ENCODE assay signal across 1 cellular context in the genomic region with DNA sequence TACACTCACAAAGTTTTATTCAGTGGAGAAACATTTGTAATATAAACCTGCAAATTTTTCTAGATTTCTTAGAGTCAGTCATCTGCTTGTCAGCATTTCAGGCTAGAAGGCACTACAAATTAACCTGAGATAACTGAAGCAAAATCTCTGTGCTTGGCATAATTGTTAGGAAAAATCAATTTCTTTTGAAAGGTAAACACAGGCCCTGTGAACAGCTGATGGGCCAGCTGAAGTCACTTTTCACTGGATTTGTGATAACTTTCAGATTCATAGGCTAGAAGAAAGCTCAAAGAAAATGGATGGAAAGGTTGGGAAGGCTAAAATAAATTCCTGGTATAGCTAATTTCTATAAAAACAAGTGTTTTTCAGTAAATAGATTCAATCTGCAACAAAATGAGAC.
A peak's percentile ranks its signal among the peaks of the same experiment; 100 is the strongest.
TF ChIP-seq lines count a peak whose summit lies in the region.

No MANE protein-coding gene starts in this region.

TF ChIP-seq in HepG2, 621 proteins besides CTCF, POLR2A, EP300 and RAD21 (continues in another document):
- TF ChIP-seq BCL6 (CRISPR knock-in tag; IDR thresholded peaks at IDR 0.05), result peak; percentile 96
- no peak for TF ChIP-seq ZNF562 (CRISPR knock-in tag; IDR thresholded peaks at IDR 0.05; ENCODE audit: borderline replicate concordance)
- peak; percentile 37; the same call in 1 of the 2 replicates for TF ChIP-seq SOX5 (CRISPR knock-in tag; IDR thresholded peaks at IDR 0.05; ENCODE audit: borderline replicate concordance)
- no peak for TF ChIP-seq ETV6 (CRISPR knock-in tag; conservative IDR thresholded peaks at IDR 0.05)
- no peak for TF ChIP-seq ZNF383 (CRISPR knock-in tag; IDR thresholded peaks at IDR 0.05; ENCODE audit: borderline replicate concordance)
- no peak for TF ChIP-seq ZNF138 (CRISPR knock-in tag; IDR thresholded peaks at IDR 0.05; ENCODE audit: low read depth)
- TF ChIP-seq HOXA9 (CRISPR knock-in tag; IDR thresholded peaks at IDR 0.05; ENCODE audit: borderline replicate concordance), result no peak
- peak; percentile 17; the same call in 1 of the 2 replicates for TF ChIP-seq FOXO1 (CRISPR knock-in tag; IDR thresholded peaks at IDR 0.05)
- TF ChIP-seq AKAP8 (CRISPR knock-in tag; IDR thresholded peaks at IDR 0.05), result no peak
- no peak for TF ChIP-seq ZNF317 (CRISPR knock-in tag; IDR thresholded peaks at IDR 0.05)
- TF ChIP-seq ZNF780A (CRISPR knock-in tag; IDR thresholded peaks at IDR 0.05), result no peak
- TF ChIP-seq ZSCAN29 (CRISPR knock-in tag; conservative IDR thresholded peaks at IDR 0.05), result no peak
- no peak for TF ChIP-seq SALL2 (CRISPR knock-in tag; IDR thresholded peaks at IDR 0.05)
- no peak; the same call in 1 of the 2 replicates for TF ChIP-seq ZNF292 (CRISPR knock-in tag; IDR thresholded peaks at IDR 0.05; ENCODE audit: borderline replicate concordance, low read depth)
- no peak for TF ChIP-seq MAFG (CRISPR knock-in tag; IDR thresholded peaks at IDR 0.05)
- TF ChIP-seq, protein P1, sequence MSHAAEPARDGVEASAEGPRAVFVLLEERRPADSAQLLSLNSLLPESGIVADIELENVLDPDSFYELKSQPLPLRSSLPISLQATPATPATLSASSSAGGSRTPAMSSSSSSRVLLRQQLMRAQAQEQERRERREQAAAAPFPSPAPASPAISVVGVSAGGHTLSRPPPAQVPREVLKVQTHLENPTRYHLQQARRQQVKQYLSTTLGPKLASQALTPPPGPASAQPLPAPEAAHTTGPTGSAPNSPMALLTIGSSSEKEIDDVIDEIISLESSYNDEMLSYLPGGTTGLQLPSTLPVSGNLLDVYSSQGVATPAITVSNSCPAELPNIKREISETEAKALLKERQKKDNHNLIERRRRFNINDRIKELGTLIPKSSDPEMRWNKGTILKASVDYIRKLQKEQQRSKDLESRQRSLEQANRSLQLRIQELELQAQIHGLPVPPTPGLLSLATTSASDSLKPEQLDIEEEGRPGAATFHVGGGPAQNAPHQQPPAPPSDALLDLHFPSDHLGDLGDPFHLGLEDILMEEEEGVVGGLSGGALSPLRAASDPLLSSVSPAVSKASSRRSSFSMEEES (CRISPR knock-in tag; IDR thresholded peaks at IDR 0.05), result peak; percentile 47; the same call in 1 of the 2 replicates
- peak; percentile 50; the same call in 1 of the 2 replicates for TF ChIP-seq HMG20A (CRISPR knock-in tag; IDR thresholded peaks at IDR 0.05; ENCODE audit: borderline replicate concordance)
- TF ChIP-seq, protein P2, sequence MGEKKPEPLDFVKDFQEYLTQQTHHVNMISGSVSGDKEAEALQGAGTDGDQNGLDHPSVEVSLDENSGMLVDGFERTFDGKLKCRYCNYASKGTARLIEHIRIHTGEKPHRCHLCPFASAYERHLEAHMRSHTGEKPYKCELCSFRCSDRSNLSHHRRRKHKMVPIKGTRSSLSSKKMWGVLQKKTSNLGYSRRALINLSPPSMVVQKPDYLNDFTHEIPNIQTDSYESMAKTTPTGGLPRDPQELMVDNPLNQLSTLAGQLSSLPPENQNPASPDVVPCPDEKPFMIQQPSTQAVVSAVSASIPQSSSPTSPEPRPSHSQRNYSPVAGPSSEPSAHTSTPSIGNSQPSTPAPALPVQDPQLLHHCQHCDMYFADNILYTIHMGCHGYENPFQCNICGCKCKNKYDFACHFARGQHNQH (CRISPR knock-in tag; IDR thresholded peaks at IDR 0.05), result no peak
- TF ChIP-seq ZNF20 (CRISPR knock-in tag; IDR thresholded peaks at IDR 0.05), result no peak
- 0 out of 2 replicates have a peak, but pooled peaks have one; percentile 25 for TF ChIP-seq ZKSCAN8 (CRISPR knock-in tag; IDR thresholded peaks at IDR 0.05; ENCODE audit: borderline replicate concordance)
- TF ChIP-seq SRSF1 (optimal IDR thresholded peaks at IDR 0.05; ENCODE audit: low read depth, low read length), result no peak
- no peak for TF ChIP-seq ZNF543 (CRISPR knock-in tag; IDR thresholded peaks at IDR 0.05)
- no peak for TF ChIP-seq MAZ (IDR thresholded peaks at IDR 0.05; ENCODE audit: borderline replicate concordance, low read depth, low read length)
- no peak for TF ChIP-seq MAZ (CRISPR knock-in tag; IDR thresholded peaks at IDR 0.05; ENCODE audit: low read depth)
- TF ChIP-seq GLI4 (CRISPR knock-in tag; IDR thresholded peaks at IDR 0.05; ENCODE audit: borderline replicate concordance), result no peak
- 0 out of 2 replicates have a peak, but pooled peaks have one; percentile 25 for TF ChIP-seq GFI1 (CRISPR knock-in tag; IDR thresholded peaks at IDR 0.05; ENCODE audit: borderline replicate concordance)
- no peak for TF ChIP-seq IKZF4 (CRISPR knock-in tag; IDR thresholded peaks at IDR 0.05; ENCODE audit: borderline replicate concordance, low read depth, not compliant biosample characterization)
- TF ChIP-seq SNAPC2 (CRISPR knock-in tag; IDR thresholded peaks at IDR 0.05), result no peak
- TF ChIP-seq, protein P3, sequence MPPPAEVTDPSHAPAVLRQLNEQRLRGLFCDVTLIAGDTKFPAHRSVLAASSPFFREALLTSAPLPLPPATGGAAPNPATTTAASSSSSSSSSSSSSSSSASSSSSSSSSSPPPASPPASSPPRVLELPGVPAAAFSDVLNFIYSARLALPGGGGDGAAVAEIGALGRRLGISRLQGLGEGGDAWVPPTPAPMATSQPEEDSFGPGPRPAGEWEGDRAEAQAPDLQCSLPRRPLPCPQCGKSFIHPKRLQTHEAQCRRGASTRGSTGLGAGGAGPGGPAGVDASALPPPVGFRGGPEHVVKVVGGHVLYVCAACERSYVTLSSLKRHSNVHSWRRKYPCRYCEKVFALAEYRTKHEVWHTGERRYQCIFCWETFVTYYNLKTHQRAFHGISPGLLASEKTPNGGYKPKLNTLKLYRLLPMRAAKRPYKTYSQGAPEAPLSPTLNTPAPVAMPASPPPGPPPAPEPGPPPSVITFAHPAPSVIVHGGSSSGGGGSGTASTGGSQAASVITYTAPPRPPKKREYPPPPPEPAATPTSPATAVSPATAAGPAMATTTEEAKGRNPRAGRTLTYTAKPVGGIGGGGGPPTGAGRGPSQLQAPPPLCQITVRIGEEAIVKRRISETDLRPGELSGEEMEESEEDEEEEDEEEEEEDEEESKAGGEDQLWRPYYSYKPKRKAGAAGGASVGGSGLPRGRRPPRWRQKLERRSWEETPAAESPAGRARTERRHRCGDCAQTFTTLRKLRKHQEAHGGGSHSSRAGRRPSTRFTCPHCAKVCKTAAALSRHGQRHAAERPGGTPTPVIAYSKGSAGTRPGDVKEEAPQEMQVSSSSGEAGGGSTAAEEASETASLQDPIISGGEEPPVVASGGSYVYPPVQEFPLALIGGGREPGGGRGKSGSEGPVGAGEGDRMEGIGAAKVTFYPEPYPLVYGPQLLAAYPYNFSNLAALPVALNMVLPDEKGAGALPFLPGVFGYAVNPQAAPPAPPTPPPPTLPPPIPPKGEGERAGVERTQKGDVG (CRISPR knock-in tag; IDR thresholded peaks at IDR 0.05; ENCODE audit: borderline replicate concordance), result no peak
- TF ChIP-seq ARNTL (CRISPR knock-in tag; IDR thresholded peaks at IDR 0.05), result 0 out of 2 replicates have a peak, but pooled peaks have one; percentile 24
- no peak for TF ChIP-seq ARNT2 (CRISPR knock-in tag; IDR thresholded peaks at IDR 0.05; ENCODE audit: low read depth)
- no peak for TF ChIP-seq SIX1 (CRISPR knock-in tag; IDR thresholded peaks at IDR 0.05; ENCODE audit: borderline replicate concordance)
- TF ChIP-seq SOX13 (IDR thresholded peaks at IDR 0.05), result no peak
- TF ChIP-seq SOX13 (CRISPR knock-in tag; conservative IDR thresholded peaks at IDR 0.05 in 1 of 2, IDR thresholded peaks at IDR 0.05 in 1 of 2), result peak in 1 of 2 experiments; percentile 42; a peak in 1 of 4 replicates
- TF ChIP-seq FOXA1 (IDR thresholded peaks at IDR 0.05), result no peak
- peak; percentile 61 for TF ChIP-seq FOXA1 (CRISPR knock-in tag; IDR thresholded peaks at IDR 0.05)
- TF ChIP-seq, protein P4, sequence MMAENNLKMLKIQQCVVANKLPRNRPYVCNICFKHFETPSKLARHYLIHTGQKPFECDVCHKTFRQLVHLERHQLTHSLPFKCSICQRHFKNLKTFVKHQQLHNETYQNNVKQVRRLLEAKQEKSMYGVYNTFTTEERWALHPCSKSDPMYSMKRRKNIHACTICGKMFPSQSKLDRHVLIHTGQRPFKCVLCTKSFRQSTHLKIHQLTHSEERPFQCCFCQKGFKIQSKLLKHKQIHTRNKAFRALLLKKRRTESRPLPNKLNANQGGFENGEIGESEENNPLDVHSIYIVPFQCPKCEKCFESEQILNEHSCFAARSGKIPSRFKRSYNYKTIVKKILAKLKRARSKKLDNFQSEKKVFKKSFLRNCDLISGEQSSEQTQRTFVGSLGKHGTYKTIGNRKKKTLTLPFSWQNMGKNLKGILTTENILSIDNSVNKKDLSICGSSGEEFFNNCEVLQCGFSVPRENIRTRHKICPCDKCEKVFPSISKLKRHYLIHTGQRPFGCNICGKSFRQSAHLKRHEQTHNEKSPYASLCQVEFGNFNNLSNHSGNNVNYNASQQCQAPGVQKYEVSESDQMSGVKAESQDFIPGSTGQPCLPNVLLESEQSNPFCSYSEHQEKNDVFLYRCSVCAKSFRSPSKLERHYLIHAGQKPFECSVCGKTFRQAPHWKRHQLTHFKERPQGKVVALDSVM (CRISPR knock-in tag; IDR thresholded peaks at IDR 0.05), result no peak
- TF ChIP-seq TCF7 (IDR thresholded peaks at IDR 0.05; ENCODE audit: low read depth), result peak; percentile 24; the same call in 1 of the 2 replicates
- TF ChIP-seq ZNF354B (CRISPR knock-in tag; IDR thresholded peaks at IDR 0.05), result no peak
- TF ChIP-seq, protein P5, sequence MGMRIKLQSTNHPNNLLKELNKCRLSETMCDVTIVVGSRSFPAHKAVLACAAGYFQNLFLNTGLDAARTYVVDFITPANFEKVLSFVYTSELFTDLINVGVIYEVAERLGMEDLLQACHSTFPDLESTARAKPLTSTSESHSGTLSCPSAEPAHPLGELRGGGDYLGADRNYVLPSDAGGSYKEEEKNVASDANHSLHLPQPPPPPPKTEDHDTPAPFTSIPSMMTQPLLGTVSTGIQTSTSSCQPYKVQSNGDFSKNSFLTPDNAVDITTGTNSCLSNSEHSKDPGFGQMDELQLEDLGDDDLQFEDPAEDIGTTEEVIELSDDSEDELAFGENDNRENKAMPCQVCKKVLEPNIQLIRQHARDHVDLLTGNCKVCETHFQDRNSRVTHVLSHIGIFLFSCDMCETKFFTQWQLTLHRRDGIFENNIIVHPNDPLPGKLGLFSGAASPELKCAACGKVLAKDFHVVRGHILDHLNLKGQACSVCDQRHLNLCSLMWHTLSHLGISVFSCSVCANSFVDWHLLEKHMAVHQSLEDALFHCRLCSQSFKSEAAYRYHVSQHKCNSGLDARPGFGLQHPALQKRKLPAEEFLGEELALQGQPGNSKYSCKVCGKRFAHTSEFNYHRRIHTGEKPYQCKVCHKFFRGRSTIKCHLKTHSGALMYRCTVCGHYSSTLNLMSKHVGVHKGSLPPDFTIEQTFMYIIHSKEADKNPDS (CRISPR knock-in tag; IDR thresholded peaks at IDR 0.05), result no peak
- TF ChIP-seq, protein P6, sequence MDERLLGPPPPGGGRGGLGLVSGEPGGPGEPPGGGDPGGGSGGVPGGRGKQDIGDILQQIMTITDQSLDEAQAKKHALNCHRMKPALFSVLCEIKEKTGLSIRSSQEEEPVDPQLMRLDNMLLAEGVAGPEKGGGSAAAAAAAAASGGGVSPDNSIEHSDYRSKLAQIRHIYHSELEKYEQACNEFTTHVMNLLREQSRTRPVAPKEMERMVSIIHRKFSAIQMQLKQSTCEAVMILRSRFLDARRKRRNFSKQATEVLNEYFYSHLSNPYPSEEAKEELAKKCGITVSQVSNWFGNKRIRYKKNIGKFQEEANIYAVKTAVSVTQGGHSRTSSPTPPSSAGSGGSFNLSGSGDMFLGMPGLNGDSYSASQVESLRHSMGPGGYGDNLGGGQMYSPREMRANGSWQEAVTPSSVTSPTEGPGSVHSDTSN (CRISPR knock-in tag; IDR thresholded peaks at IDR 0.05), result no peak
- TF ChIP-seq, protein P7, sequence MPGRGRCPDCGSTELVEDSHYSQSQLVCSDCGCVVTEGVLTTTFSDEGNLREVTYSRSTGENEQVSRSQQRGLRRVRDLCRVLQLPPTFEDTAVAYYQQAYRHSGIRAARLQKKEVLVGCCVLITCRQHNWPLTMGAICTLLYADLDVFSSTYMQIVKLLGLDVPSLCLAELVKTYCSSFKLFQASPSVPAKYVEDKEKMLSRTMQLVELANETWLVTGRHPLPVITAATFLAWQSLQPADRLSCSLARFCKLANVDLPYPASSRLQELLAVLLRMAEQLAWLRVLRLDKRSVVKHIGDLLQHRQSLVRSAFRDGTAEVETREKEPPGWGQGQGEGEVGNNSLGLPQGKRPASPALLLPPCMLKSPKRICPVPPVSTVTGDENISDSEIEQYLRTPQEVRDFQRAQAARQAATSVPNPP (CRISPR knock-in tag; IDR thresholded peaks at IDR 0.05), result no peak
- TF ChIP-seq FOSL2 (CRISPR knock-in tag; IDR thresholded peaks at IDR 0.05), result peak; percentile 55
- TF ChIP-seq MIER3 (CRISPR knock-in tag; IDR thresholded peaks at IDR 0.05; ENCODE audit: borderline replicate concordance), result no peak; the same call in 1 of the 2 replicates
- TF ChIP-seq FOXP1 (IDR thresholded peaks at IDR 0.05), result no peak
- peak; percentile 59 for TF ChIP-seq FOXP1 (CRISPR knock-in tag; IDR thresholded peaks at IDR 0.05)
- TF ChIP-seq ZSCAN30 (CRISPR knock-in tag; IDR thresholded peaks at IDR 0.05), result no peak
- peak; percentile 43 for TF ChIP-seq MAFF (IDR thresholded peaks at IDR 0.05; ENCODE audit: low read depth, low read length)
- TF ChIP-seq, protein P8, sequence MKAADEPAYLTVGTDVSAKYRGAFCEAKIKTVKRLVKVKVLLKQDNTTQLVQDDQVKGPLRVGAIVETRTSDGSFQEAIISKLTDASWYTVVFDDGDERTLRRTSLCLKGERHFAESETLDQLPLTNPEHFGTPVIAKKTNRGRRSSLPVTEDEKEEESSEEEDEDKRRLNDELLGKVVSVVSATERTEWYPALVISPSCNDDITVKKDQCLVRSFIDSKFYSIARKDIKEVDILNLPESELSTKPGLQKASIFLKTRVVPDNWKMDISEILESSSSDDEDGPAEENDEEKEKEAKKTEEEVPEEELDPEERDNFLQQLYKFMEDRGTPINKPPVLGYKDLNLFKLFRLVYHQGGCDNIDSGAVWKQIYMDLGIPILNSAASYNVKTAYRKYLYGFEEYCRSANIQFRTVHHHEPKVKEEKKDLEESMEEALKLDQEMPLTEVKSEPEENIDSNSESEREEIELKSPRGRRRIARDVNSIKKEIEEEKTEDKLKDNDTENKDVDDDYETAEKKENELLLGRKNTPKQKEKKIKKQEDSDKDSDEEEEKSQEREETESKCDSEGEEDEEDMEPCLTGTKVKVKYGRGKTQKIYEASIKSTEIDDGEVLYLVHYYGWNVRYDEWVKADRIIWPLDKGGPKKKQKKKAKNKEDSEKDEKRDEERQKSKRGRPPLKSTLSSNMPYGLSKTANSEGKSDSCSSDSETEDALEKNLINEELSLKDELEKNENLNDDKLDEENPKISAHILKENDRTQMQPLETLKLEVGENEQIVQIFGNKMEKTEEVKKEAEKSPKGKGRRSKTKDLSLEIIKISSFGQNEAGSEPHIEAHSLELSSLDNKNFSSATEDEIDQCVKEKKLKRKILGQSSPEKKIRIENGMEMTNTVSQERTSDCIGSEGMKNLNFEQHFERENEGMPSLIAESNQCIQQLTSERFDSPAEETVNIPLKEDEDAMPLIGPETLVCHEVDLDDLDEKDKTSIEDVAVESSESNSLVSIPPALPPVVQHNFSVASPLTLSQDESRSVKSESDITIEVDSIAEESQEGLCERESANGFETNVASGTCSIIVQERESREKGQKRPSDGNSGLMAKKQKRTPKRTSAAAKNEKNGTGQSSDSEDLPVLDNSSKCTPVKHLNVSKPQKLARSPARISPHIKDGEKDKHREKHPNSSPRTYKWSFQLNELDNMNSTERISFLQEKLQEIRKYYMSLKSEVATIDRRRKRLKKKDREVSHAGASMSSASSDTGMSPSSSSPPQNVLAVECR (CRISPR knock-in tag; IDR thresholded peaks at IDR 0.05; ENCODE audit: borderline replicate concordance), result no peak
- peak in 1 of 2 experiments; percentile 68; a peak in 2 of 4 replicates for TF ChIP-seq KLF16 (CRISPR knock-in tag; IDR thresholded peaks at IDR 0.05)
- no peak for TF ChIP-seq ZNF441 (CRISPR knock-in tag; IDR thresholded peaks at IDR 0.05; ENCODE audit: borderline replicate concordance)
- no peak for TF ChIP-seq SMYD3 (CRISPR knock-in tag; IDR thresholded peaks at IDR 0.05)
- TF ChIP-seq SAP130 (CRISPR knock-in tag; IDR thresholded peaks at IDR 0.05; ENCODE audit: low read depth), result peak; percentile 60
